Comparison of ENCODE assay signal across 8 cellular contexts in the genomic region with DNA sequence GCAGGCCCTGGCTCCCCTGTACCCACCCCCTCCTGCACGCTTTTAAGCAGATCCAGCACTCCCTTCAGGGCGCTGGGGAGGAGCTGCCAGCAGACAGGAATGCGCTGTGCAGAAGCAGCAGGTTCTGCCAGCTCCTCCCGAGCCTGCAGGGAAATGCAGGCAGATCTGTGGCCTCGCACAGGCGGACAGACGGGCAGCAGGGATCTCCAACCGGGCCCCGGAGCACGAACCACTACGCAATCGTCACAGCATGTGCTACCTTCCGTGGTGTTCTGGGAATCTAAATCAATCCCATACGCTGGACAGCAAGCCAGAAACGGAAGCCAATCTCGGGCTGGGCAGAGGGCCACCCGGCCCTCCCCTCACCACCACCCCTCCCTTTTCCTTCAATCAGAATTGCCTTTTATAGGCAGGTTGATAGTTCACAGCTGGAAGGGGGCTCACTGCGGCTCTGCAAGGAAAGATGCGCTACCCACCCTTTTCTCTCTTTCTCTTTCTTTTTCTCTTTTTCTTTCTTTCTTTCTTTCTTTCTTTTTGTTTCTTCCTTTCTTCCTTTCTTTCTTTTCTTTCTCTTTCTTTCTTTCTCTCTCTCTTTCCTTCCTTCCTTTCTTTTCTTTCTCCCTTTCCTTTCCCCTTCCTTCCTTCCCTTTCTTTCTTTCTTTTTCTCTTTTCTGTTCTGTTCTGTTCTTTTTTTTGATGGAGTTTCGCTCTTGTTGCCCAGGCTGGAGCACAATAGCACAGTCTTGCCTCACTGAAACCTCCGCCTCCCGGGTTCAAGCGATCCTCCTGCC.
DNase-seq lines count a peak whose midpoint lies in the region; ATAC-seq lines count a peak whose summit lies in the region.

No MANE protein-coding gene starts in this region.

- 13% methylated on average over 23 of the region's 23 CpGs for WGBS in HUES64

- H3K27me3 ChIP-seq in HUES64 (ENCODE audit: insufficient read depth, low read length) = peaks cover 3% of the 10 kb centered on the region; the same call in 1 of the 2 replicates

- peak overlapping the region; percentile 43 for H3K4me3 ChIP-seq in HUES64 (ENCODE audit: low read length)

- ATAC-seq in stimulated activated memory B cell treated with anti-CD40 and anti-IgM and Interleukin-4, amounts not matched to agents 10 μg/mL and 1 μg/mL and 100 μg/mL, for 72 hours = no peak
- no peak for ATAC-seq in HG02981 (IDR thresholded peaks at IDR 0.05; ENCODE audit: unreplicated experiment)
- no peak for ATAC-seq in HG02973 (IDR thresholded peaks at IDR 0.05; ENCODE audit: unreplicated experiment)

- H3K27ac Mint-ChIP-seq in stimulated activated memory B cell treated with anti-CD40 and anti-IgM and Interleukin-4, amounts not matched to agents 10 μg/mL and 1 μg/mL and 100 μg/mL, for 72 hours = peak overlapping the region; percentile 69

- peak overlapping the region; percentile 27; the same call in 1 of the 2 replicates for H3K9ac ChIP-seq in HUES64 (ENCODE audit: low read depth, low read length)

- H3K4me3 Mint-ChIP-seq in stimulated activated memory B cell treated with anti-CD40 and anti-IgM and Interleukin-4, amounts not matched to agents 10 μg/mL and 1 μg/mL and 100 μg/mL, for 72 hours = peak overlapping the region; percentile 54

- H3K9me3 ChIP-seq in HUES64 (ENCODE audit: insufficient read depth, low read depth, low read length) = no peaks in the 10 kb centered on the region

- no peaks in the 10 kb centered on the region for H3K27me3 Mint-ChIP-seq in stimulated activated memory B cell treated with anti-CD40 and anti-IgM and Interleukin-4, amounts not matched to agents 10 μg/mL and 1 μg/mL and 100 μg/mL, for 72 hours

- H3K27ac ChIP-seq in HUES64 (ENCODE audit: low read depth, low read length) = peak overlapping the region; percentile 60; the same call in 1 of the 2 replicates

- peaks cover 7% of the 10 kb centered on the region; the same call in 1 of the 2 replicates for H3K4me1 ChIP-seq in HUES64 (ENCODE audit: insufficient read depth, low read length)

- H3K9me3 Mint-ChIP-seq in stimulated activated memory B cell treated with anti-CD40 and anti-IgM and Interleukin-4, amounts not matched to agents 10 μg/mL and 1 μg/mL and 100 μg/mL, for 72 hours = no peaks in the 10 kb centered on the region

- no peaks in the 10 kb centered on the region for H3K36me3 ChIP-seq in HUES64 (ENCODE audit: insufficient read depth, low read length)

- peaks cover 44% of the 10 kb centered on the region for H3K4me1 Mint-ChIP-seq in stimulated activated memory B cell treated with anti-CD40 and anti-IgM and Interleukin-4, amounts not matched to agents 10 μg/mL and 1 μg/mL and 100 μg/mL, for 72 hours

- H3K36me3 Mint-ChIP-seq in stimulated activated memory B cell treated with anti-CD40 and anti-IgM and Interleukin-4, amounts not matched to agents 10 μg/mL and 1 μg/mL and 100 μg/mL, for 72 hours = peaks cover 12% of the 10 kb centered on the region

- DNase-seq in cerebellar cortex (ENCODE audit: low spot score) (peak; percentile 88), kidney tubule cell (ENCODE audit: low spot score) (peak; percentile 73), NCI-H510A (lab: John Stamatoyannopoulos, UW) (no peak), COLO668 (lab: John Stamatoyannopoulos, UW; ENCODE audit: unreplicated experiment) (no peak)

Comparison
In these comparisons a context has a peak if more than half of its experiments do, and no peak if none do; other contexts are left out.
1. DNase-seq: peak in cerebellar cortex (single experiment) and kidney tubule cell (single experiment); none in NCI-H510A (single experiment) and COLO668 (single experiment).